In the genomic region with DNA sequence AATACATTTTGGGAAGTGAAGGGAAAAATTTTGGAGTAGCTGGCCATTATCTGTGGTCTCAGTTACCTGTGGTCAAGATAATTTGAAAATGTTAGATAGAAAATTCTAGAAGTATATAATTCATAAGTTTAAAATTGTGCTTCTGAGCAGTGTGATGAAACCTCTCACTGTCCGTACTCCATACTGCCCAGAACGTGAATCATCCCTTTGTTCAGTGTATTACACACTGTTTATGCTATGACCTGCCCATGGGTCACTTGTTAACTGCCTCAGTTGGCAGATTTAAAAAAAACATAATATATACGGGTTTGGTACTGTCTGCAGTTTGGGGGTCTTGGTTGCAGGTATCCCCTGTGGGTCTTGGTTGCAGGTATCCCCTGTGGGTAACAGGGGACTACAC, we compare ENCODE assay signal across 18 cellular contexts. TPM values are rescaled to one million over a fixed set of nuclear protein-coding genes. Genes with fewer than 3 reads are reported as not detected.
DNase-seq lines count a peak whose midpoint lies in the region; TF ChIP-seq lines count a peak whose summit lies in the region.
"Had no signal": no experiment of that assay in that cellular context is flagged by ENCODE, and none has a peak within 500 bp of the region (broad histone marks: within the 10 kb centered on the region; RNA-seq: fewer than 3 reads in every experiment).

No MANE protein-coding gene starts in this region.

- H3K27ac Mint-ChIP-seq in MCF 10A (ENCODE audit: low read depth, unreplicated experiment) = no peak overlapping the region
- H3K27ac Mint-ChIP-seq: CD4-positive, alpha-beta memory T cell had no signal

- no peaks in the 10 kb centered on the region for H3K27me3 ChIP-seq in breast epithelium

- CTCF ChIA-PET in MCF 10A (lab: Yijun Ruan, JAX) = interaction anchor here (1.0 to 1.1 kb wide), 3 partner anchors 8 to 189 kb away, joined by 3 to 4 read pairs (median 4); no protein-coding TSS in a partner anchor

- H3K27me3 Mint-ChIP-seq in MCF 10A (ENCODE audit: insufficient read depth, unreplicated experiment) = no peaks in the 10 kb centered on the region

- H3K9me3 ChIP-seq in breast epithelium = no peaks in the 10 kb centered on the region

- no peak for TF ChIP-seq POLR2A in breast epithelium (IDR thresholded peaks at IDR 0.05)

- no peaks in the 10 kb centered on the region for H3K4me1 ChIP-seq in breast epithelium

- DNase-seq in MCF 10A (ENCODE audit: unreplicated experiment) = peak; percentile 35
- DNase-seq in breast epithelium (ENCODE audit: low spot score in 2 of 2) = no peak
- DNase-seq in astrocyte of the spinal cord (ENCODE audit: low read depth, low spot score) = peak; percentile 54
- peak; percentile 66 for DNase-seq in fibroblast of mammary gland (ENCODE audit: low read depth)
- DNase-seq in stromal cell of bone marrow (ENCODE audit: low read depth) = peak; percentile 6
- no peak for DNase-seq in GM19238 (ENCODE audit: insufficient read length, low spot score)
- no peak for DNase-seq in cardiac septum (ENCODE audit: low spot score)
- DNase-seq in mucosa of gallbladder (ENCODE audit: low spot score) = no peak
- DNase-seq: CD4-positive, alpha-beta memory T cell; DMS79 treated with DMSO at 0.1 percent for 48 hours; GF-D8; MV-4-11; NCI-H1417; NCI-H187 treated with DMSO at 0.1 percent for 48 hours; NCI-H446; NCI-H748 treated with DMSO at 0.1 percent for 48 hours had no signal

- intact Hi-C loops in MCF 10A (cut with micrococcal nuclease) = no loop called here
- intact Hi-C loops in breast epithelium (cut with DNase I; ENCODE audit: low total_unique reads) = no loop called here
- intact Hi-C loops in cardiac septum (cut with DNase I) = no loop called here

- no peaks in the 10 kb centered on the region for H3K36me3 ChIP-seq in breast epithelium

- no peaks in the 10 kb centered on the region for H3K36me3 Mint-ChIP-seq in MCF 10A (ENCODE audit: insufficient read depth, unreplicated experiment)

- no peak overlapping the region for H3K27ac ChIP-seq in breast epithelium
- H3K27ac ChIP-seq: 22Rv1 had no signal

- peaks cover 2% of the 10 kb centered on the region for H3K9me3 Mint-ChIP-seq in MCF 10A (ENCODE audit: unreplicated experiment)

- TF ChIP-seq CTCF in MCF 10A (IDR thresholded peaks at IDR 0.05; ENCODE audit: unreplicated experiment) (no peak), breast epithelium (IDR thresholded peaks at IDR 0.05) (no peak), astrocyte of the spinal cord (IDR thresholded peaks at IDR 0.05; ENCODE audit: low read depth, low read length) (no peak), fibroblast of mammary gland (conservative IDR thresholded peaks at IDR 0.05; ENCODE audit: control insufficient read depth, insufficient read depth, low read depth, low read length) (no peak)

- no peak overlapping the region for H3K4me3 Mint-ChIP-seq in MCF 10A (ENCODE audit: unreplicated experiment)
- H3K4me3 Mint-ChIP-seq: CD4-positive, alpha-beta memory T cell had no signal

- in situ Hi-C loops in astrocyte of the spinal cord (cut with HindIII; ENCODE audit: low sequenced_read_pairs) = no loop called here

- no peaks in the 10 kb centered on the region for H3K4me1 Mint-ChIP-seq in MCF 10A (ENCODE audit: insufficient read depth, unreplicated experiment)
- H3K4me1 Mint-ChIP-seq: CD4-positive, alpha-beta memory T cell had no signal

- H3K4me3 ChIP-seq in breast epithelium (no peak overlapping the region), astrocyte of the spinal cord (ENCODE audit: low read depth, low read length) (no peak overlapping the region), fibroblast of mammary gland (ENCODE audit: control insufficient read depth, low read depth, low read length) (no peak overlapping the region)

- POLR2A ChIA-PET in MCF 10A (lab: Yijun Ruan, JAX) = interaction anchor here (0.6 to 1.3 kb wide), 3 partner anchors 15 to 602 kb away, joined by 3 to 4 read pairs (median 3); a partner anchor contains a TSS

- BruUV-seq in MCF 10A (replicated peaks; lab: Mats Ljungman, UMichigan) = no TSS peak

RNA-seq across cellular contexts. Expression of a gene that starts 4.1 kb away (rescaled TPM):
- total RNA-seq in MCF 10A (2022) (not detected in 2 replicates), breast epithelium (1 to 10 TPM in 2 of 3 donors, under 1 TPM in 1; 0.73 to 2.4 (median 1.6) TPM), cardiac septum (1.7 TPM), mucosa of gallbladder (1.8 TPM)
- total RNA-seq: CD4-positive, alpha-beta memory T cell had no signal

RNA-seq across cellular contexts. Expression of a gene that starts 38.2 kb away (rescaled TPM):
- total RNA-seq in MCF 10A (2022) (not detected in 2 replicates), breast epithelium (under 1 TPM in 1 of 3 donors, not detected in 2; 0.80 TPM), cardiac septum (0.16 TPM), mucosa of gallbladder (not detected)
- total RNA-seq: CD4-positive, alpha-beta memory T cell; Right ventricle myocardium inferior had no signal

RNA-seq across cellular contexts. Expression of a gene that starts 46.1 kb away (rescaled TPM):
- total RNA-seq in MCF 10A (2022) (not detected in 2 replicates), breast epithelium (1 to 10 TPM; 2.3 to 9.1 (median 8.3) TPM), cardiac septum (0.97 TPM), mucosa of gallbladder (4.8 TPM)

RNA-seq across cellular contexts. Expression of a gene that starts 46.2 kb away (rescaled TPM):
- total RNA-seq in MCF 10A (2022) (not detected in 2 replicates), breast epithelium (not detected), cardiac septum (not detected), mucosa of gallbladder (not detected)
- total RNA-seq: CD4-positive, alpha-beta memory T cell; Right ventricle myocardium inferior had no signal

Comparison
In these comparisons a context has a peak if more than half of its experiments do, and no peak if none do; other contexts are left out.
1. DNase-seq: peak in MCF 10A (single experiment), astrocyte of the spinal cord (single experiment), fibroblast of mammary gland (single experiment) and stromal cell of bone marrow (single experiment); none in breast epithelium (0 of 2), GM19238 (single experiment), cardiac septum (single experiment) and mucosa of gallbladder (single experiment).